In genomic region chr2:166127217-166128155, GRCh38 we compare ENCODE assay signal across 9 cellular contexts. TPM values are rescaled to one million over a fixed set of nuclear protein-coding genes. Genes with fewer than 3 reads are reported as not detected.
DNase-seq lines count a peak whose midpoint lies in the region; ATAC-seq and TF ChIP-seq lines count a peak whose summit lies in the region.
"Had no signal": no experiment of that assay in that cellular context is flagged by ENCODE, and none has a peak within 500 bp of the region (broad histone marks: within the 10 kb centered on the region; RNA-seq: fewer than 3 reads in every experiment).

SCN1A (minus strand) TSS chr2:166128020; CDS start chr2:166073621, 54,399 bp downstream.

- TF ChIP-seq POLR2A in right lobe of liver (IDR thresholded peaks at IDR 0.05): no peak

- H3K4me1 Mint-ChIP-seq in activated CD8-positive, alpha-beta T cell treated with anti-CD3 and anti-CD28 coated beads for 36 hours (ENCODE audit: low read depth): peaks cover 4% of the 10 kb centered on the region
- H3K4me1 Mint-ChIP-seq in activated CD8-positive, alpha-beta T cell treated with anti-CD3 and anti-CD28 coated beads, Interleukin-2, amount 10 ng/mL, durations not matched to agents 7 days and 5 days (ENCODE audit: low read depth): no peaks in the 10 kb centered on the region

- H3K36me3 Mint-ChIP-seq in activated CD8-positive, alpha-beta T cell treated with anti-CD3 and anti-CD28 coated beads for 36 hours (ENCODE audit: low read depth): no peaks in the 10 kb centered on the region
- no peaks in the 10 kb centered on the region for H3K36me3 Mint-ChIP-seq in activated CD8-positive, alpha-beta T cell treated with anti-CD3 and anti-CD28 coated beads, Interleukin-2, amount 10 ng/mL, durations not matched to agents 7 days and 5 days (ENCODE audit: low read depth)

- H3K27me3 ChIP-seq in right lobe of liver: no peaks in the 10 kb centered on the region

- no peaks in the 10 kb centered on the region for H3K9me3 ChIP-seq in right lobe of liver

- H3K4me3 Mint-ChIP-seq in activated CD8-positive, alpha-beta T cell treated with anti-CD3 and anti-CD28 coated beads for 36 hours: no peak within 1 kb of the TSS
- no peak within 1 kb of the TSS for H3K4me3 Mint-ChIP-seq in activated CD8-positive, alpha-beta T cell treated with anti-CD3 and anti-CD28 coated beads, Interleukin-2, amount 10 ng/mL, durations not matched to agents 7 days and 5 days
- H3K4me3 Mint-ChIP-seq: activated T-cell treated with anti-CD3 and anti-CD28 coated beads, Interleukin-2, amount 50 U/mL, for 72 hours had no signal

- H3K36me3 ChIP-seq in right lobe of liver: no peaks in the 10 kb centered on the region

- peak; percentile 20 for ATAC-seq in activated CD8-positive, alpha-beta T cell treated with anti-CD3 and anti-CD28 coated beads for 36 hours
- ATAC-seq in activated CD8-positive, alpha-beta T cell treated with anti-CD3 and anti-CD28 coated beads, Interleukin-2, amount 10 ng/mL, durations not matched to agents 7 days and 5 days: no peak
- ATAC-seq in right lobe of liver (peak; percentile 64 to 78 (median 74)), GM19324 (IDR thresholded peaks at IDR 0.05; ENCODE audit: low FRiP score, unreplicated experiment) (no peak), GM21367 (IDR thresholded peaks at IDR 0.05; ENCODE audit: unreplicated experiment) (no peak)

- no peaks in the 10 kb centered on the region for H3K9me3 Mint-ChIP-seq in activated CD8-positive, alpha-beta T cell treated with anti-CD3 and anti-CD28 coated beads for 36 hours
- H3K9me3 Mint-ChIP-seq in activated CD8-positive, alpha-beta T cell treated with anti-CD3 and anti-CD28 coated beads, Interleukin-2, amount 10 ng/mL, durations not matched to agents 7 days and 5 days (ENCODE audit: insufficient read depth): no peaks in the 10 kb centered on the region
- H3K9me3 Mint-ChIP-seq: activated T-cell treated with anti-CD3 and anti-CD28 coated beads, Interleukin-2, amount 50 U/mL, for 72 hours had no signal

- no peak within 1 kb of the TSS for H3K27ac Mint-ChIP-seq in activated CD8-positive, alpha-beta T cell treated with anti-CD3 and anti-CD28 coated beads for 36 hours
- no peak within 1 kb of the TSS for H3K27ac Mint-ChIP-seq in activated CD8-positive, alpha-beta T cell treated with anti-CD3 and anti-CD28 coated beads, Interleukin-2, amount 10 ng/mL, durations not matched to agents 7 days and 5 days
- H3K27ac Mint-ChIP-seq: activated T-cell treated with anti-CD3 and anti-CD28 coated beads, Interleukin-2, amount 50 U/mL, for 72 hours had no signal

- H3K4me3 ChIP-seq in right lobe of liver: no peak within 1 kb of the TSS

- CTCF ChIA-PET in activated CD8-positive, alpha-beta T cell treated with anti-CD3 and anti-CD28 coated beads for 36 hours (lab: Charles Lee): interaction anchor here (0.7 to 2.7 kb wide), 21 partner anchors 11 to 1133 kb away, joined by 3 to 13 read pairs (median 5); partner anchors contain the start of gene TTC21B
- CTCF ChIA-PET in activated CD8-positive, alpha-beta T cell treated with anti-CD3 and anti-CD28 coated beads, Interleukin-2, amount 10 ng/mL, durations not matched to agents 7 days and 5 days (lab: Charles Lee): interaction anchor here (0.9 to 2.9 kb wide), 8 partner anchors 34 to 1134 kb away, joined by 3 to 12 read pairs (median 4); partner anchors contain the start of gene TTC21B

- 18% methylated on average over 7 of the region's 7 CpGs for WGBS in right lobe of liver (ENCODE audit: insufficient coverage, low coverage, low lambda C conversion rate, missing lambda C conversion rate)

- intact Hi-C loops in activated CD8-positive, alpha-beta T cell treated with anti-CD3 and anti-CD28 coated beads for 36 hours (cut with micrococcal nuclease): loop anchor here (5.0 kb wide), 2 partner anchors 70 to 175 kb away; partner anchors contain the start of gene TTC21B
- intact Hi-C loops in right lobe of liver (cut with DNase I): loop anchor here in 1 of 2 donors (10.0 kb wide), 1 partner anchor 173 kb away; the partner anchor contains the start of gene TTC21B

- H3K27me3 Mint-ChIP-seq in activated CD8-positive, alpha-beta T cell treated with anti-CD3 and anti-CD28 coated beads for 36 hours: peaks cover 17% of the 10 kb centered on the region
- H3K27me3 Mint-ChIP-seq in activated CD8-positive, alpha-beta T cell treated with anti-CD3 and anti-CD28 coated beads, Interleukin-2, amount 10 ng/mL, durations not matched to agents 7 days and 5 days (ENCODE audit: low read depth): peaks cover 19% of the 10 kb centered on the region

- no peak for DNase-seq in activated CD8-positive, alpha-beta T cell treated with anti-CD3 and anti-CD28 coated beads for 36 hours
- no peak for DNase-seq in activated CD8-positive, alpha-beta T cell treated with anti-CD3 and anti-CD28 coated beads, Interleukin-2, amount 10 ng/mL, durations not matched to agents 7 days and 5 days
- DNase-seq in HK-2 (ENCODE audit: unreplicated experiment): peak; percentile 17
- DNase-seq in NCI-H82 (lab: John Stamatoyannopoulos, UW): peak; percentile 73
- DNase-seq in cerebellar cortex (ENCODE audit: low spot score): peak; percentile 76
- no peak for DNase-seq in right lobe of liver
- DNase-seq: activated T-cell treated with anti-CD3 and anti-CD28 coated beads, Interleukin-2, amount 50 U/mL, for 72 hours had no signal

- POLR2A ChIA-PET in activated CD8-positive, alpha-beta T cell treated with anti-CD3 and anti-CD28 coated beads for 36 hours (lab: Charles Lee): interaction anchor here (0.7 kb wide), 1 partner anchor 9 kb away, joined by 3 read pairs; no protein-coding TSS in a partner anchor
- POLR2A ChIA-PET in activated CD8-positive, alpha-beta T cell treated with anti-CD3 and anti-CD28 coated beads, Interleukin-2, amount 10 ng/mL, durations not matched to agents 7 days and 5 days (lab: Charles Lee): interaction anchor here (0.8 kb wide), 1 partner anchor 174 kb away, joined by 3 read pairs; the partner anchor contains the start of gene TTC21B

- H3K4me1 ChIP-seq in right lobe of liver: no peaks in the 10 kb centered on the region

- TF ChIP-seq CTCF in activated CD8-positive, alpha-beta T cell treated with anti-CD3 and anti-CD28 coated beads for 36 hours (IDR thresholded peaks at IDR 0.05): peak; percentile 67
- TF ChIP-seq CTCF in right lobe of liver (IDR thresholded peaks at IDR 0.05): peak; percentile 44 to 73 (median 66)

- no peak within 1 kb of the TSS for H3K27ac ChIP-seq in right lobe of liver

RNA-seq across cellular contexts. Expression of gene SCN1A, which starts in this region (rescaled TPM):
- total RNA-seq in activated CD8-positive, alpha-beta T cell treated with anti-CD3 and anti-CD28 coated beads for 36 hours: not detected
- not detected for total RNA-seq in activated CD8-positive, alpha-beta T cell treated with anti-CD3 and anti-CD28 coated beads, Interleukin-2, amount 10 ng/mL, durations not matched to agents 7 days and 5 days
- total RNA-seq in right lobe of liver: not detected
- total RNA-seq: activated T-cell treated with anti-CD3 and anti-CD28 coated beads, Interleukin-2, amount 50 U/mL, for 72 hours had no signal

Comparison
In these comparisons a context has a peak if more than half of its experiments do, and no peak if none do; other contexts are left out.
1. Peak in ATAC-seq in activated CD8-positive, alpha-beta T cell treated with anti-CD3 and anti-CD28 coated beads for 36 hours; RNA of the gene not detected or under 1 TPM.
2. Peak in ATAC-seq in right lobe of liver; RNA of the gene not detected or under 1 TPM.
3. DNase-seq: peak in HK-2 (single experiment), NCI-H82 (single experiment) and cerebellar cortex (single experiment); none in activated CD8-positive, alpha-beta T cell treated with anti-CD3 and anti-CD28 coated beads for 36 hours (single experiment), activated CD8-positive, alpha-beta T cell treated with anti-CD3 and anti-CD28 coated beads, Interleukin-2, amount 10 ng/mL, durations not matched to agents 7 days and 5 days (single experiment) and right lobe of liver (0 of 3).